In genomic region chr12:54421175-54421872, GRCh38 we compare ENCODE assay signal across 1 cellular context.
TF ChIP-seq lines count a peak whose summit lies in the region.

No MANE protein-coding gene starts in this region.

TF ChIP-seq in K562, 482 proteins besides CTCF, POLR2A, EP300 and RAD21 (continues in another document):
- no peak for TF ChIP-seq MCM3 (IDR thresholded peaks at IDR 0.05)
- TF ChIP-seq ETV1 (tag; conservative IDR thresholded peaks at IDR 0.05; ENCODE audit: low read depth) = no peak
- TF ChIP-seq RNF2 (IDR thresholded peaks at IDR 0.05) = no peak
- TF ChIP-seq NEUROD1 (IDR thresholded peaks at IDR 0.05; ENCODE audit: borderline replicate concordance, low read depth, low read length, partially characterized antibody) = no peak
- 0 out of 2 replicates have a peak, but pooled peaks have one; percentile 51 for TF ChIP-seq HDGF (IDR thresholded peaks at IDR 0.05)
- no peak for TF ChIP-seq ZNF445 (CRISPR knock-in tag; IDR thresholded peaks at IDR 0.05; ENCODE audit: low read depth)
- TF ChIP-seq RBM39 (optimal IDR thresholded peaks at IDR 0.05; ENCODE audit: low read depth, low read length) = no peak
- TF ChIP-seq SRF (CRISPR knock-in tag; IDR thresholded peaks at IDR 0.05) = peak in 1 of 2 experiments; percentile 54; a peak in 1 of 4 replicates
- peak in 1 of 2 experiments; percentile 26; a peak in 1 of 4 replicates for TF ChIP-seq HDAC1 (IDR thresholded peaks at IDR 0.05)
- TF ChIP-seq ZBTB33 (CRISPR knock-in tag; IDR thresholded peaks at IDR 0.05) = no peak
- no peak for TF ChIP-seq ZNF282 (CRISPR knock-in tag; IDR thresholded peaks at IDR 0.05)
- TF ChIP-seq ELK1 (CRISPR knock-in tag; IDR thresholded peaks at IDR 0.05) = no peak
- TF ChIP-seq THRA (IDR thresholded peaks at IDR 0.05) = no peak
- TF ChIP-seq CTBP1 (IDR thresholded peaks at IDR 0.05; ENCODE audit: borderline replicate concordance) = no peak
- TF ChIP-seq ZBTB26 (CRISPR knock-in tag; IDR thresholded peaks at IDR 0.05) = no peak
- no peak for TF ChIP-seq SNAPC5 (CRISPR knock-in tag; IDR thresholded peaks at IDR 0.05)
- TF ChIP-seq KDM1A (IDR thresholded peaks at IDR 0.05) = peak in 1 of 2 experiments; percentile 58; a peak in 2 of 4 replicates
- TF ChIP-seq NFE2 (IDR thresholded peaks at IDR 0.05; ENCODE audit: low read depth) = 0 out of 2 replicates have a peak, but pooled peaks have one; percentile 24
- TF ChIP-seq ZNF436 (CRISPR knock-in tag; IDR thresholded peaks at IDR 0.05) = no peak
- no peak for TF ChIP-seq HDAC2 (IDR thresholded peaks at IDR 0.05)
- TF ChIP-seq CCAR2 (IDR thresholded peaks at IDR 0.05; ENCODE audit: low read depth, low read length) = no peak
- no peak for TF ChIP-seq HDAC3 (IDR thresholded peaks at IDR 0.05; ENCODE audit: borderline replicate concordance, partially characterized antibody)
- no peak for TF ChIP-seq ZNF217 (CRISPR knock-in tag; IDR thresholded peaks at IDR 0.05)
- TF ChIP-seq BCL6 (CRISPR knock-in tag; IDR thresholded peaks at IDR 0.05) = no peak
- TF ChIP-seq SAFB2 (IDR thresholded peaks at IDR 0.05; ENCODE audit: borderline replicate concordance, low read depth, low read length, severe bottlenecking) = no peak
- peak; percentile 49; the same call in 1 of the 2 replicates for TF ChIP-seq SPI1 (IDR thresholded peaks at IDR 0.05; ENCODE audit: borderline replicate concordance, low read depth, low read length)
- no peak for TF ChIP-seq ZNF263 (CRISPR knock-in tag; IDR thresholded peaks at IDR 0.05; ENCODE audit: borderline replicate concordance)
- no peak for TF ChIP-seq CLOCK (CRISPR knock-in tag; IDR thresholded peaks at IDR 0.05; ENCODE audit: borderline replicate concordance)
- TF ChIP-seq RUNX1 (IDR thresholded peaks at IDR 0.05; ENCODE audit: low read depth) = no peak
- TF ChIP-seq HLTF (IDR thresholded peaks at IDR 0.05) = 0 out of 2 replicates have a peak, but pooled peaks have one; percentile 43
- no peak for TF ChIP-seq ZNF589 (CRISPR knock-in tag; IDR thresholded peaks at IDR 0.05; ENCODE audit: low read depth)
- no peak for TF ChIP-seq FOXK1 (CRISPR knock-in tag; IDR thresholded peaks at IDR 0.05; ENCODE audit: borderline replicate concordance)
- TF ChIP-seq ILK (tag; IDR thresholded peaks at IDR 0.05; ENCODE audit: borderline replicate concordance, low read depth) = no peak
- no peak for TF ChIP-seq MXI1 (IDR thresholded peaks at IDR 0.05; ENCODE audit: low read depth, low read length)
- no peak for TF ChIP-seq NFRKB (IDR thresholded peaks at IDR 0.05; ENCODE audit: low read depth)
- TF ChIP-seq PBX2 (CRISPR knock-in tag; IDR thresholded peaks at IDR 0.05; ENCODE audit: low read depth) = no peak
- no peak for TF ChIP-seq PBX2 (tag; conservative IDR thresholded peaks at IDR 0.05; ENCODE audit: low read depth)
- TF ChIP-seq ZNF12 (CRISPR knock-in tag; IDR thresholded peaks at IDR 0.05) = no peak
- TF ChIP-seq NR4A1 (CRISPR knock-in tag; IDR thresholded peaks at IDR 0.05) = no peak
- TF ChIP-seq NR4A1 (tag; IDR thresholded peaks at IDR 0.05) = no peak
- no peak for TF ChIP-seq RBM34 (IDR thresholded peaks at IDR 0.05; ENCODE audit: borderline replicate concordance, insufficient read depth, low read length)
- no peak for TF ChIP-seq ZNF407 (IDR thresholded peaks at IDR 0.05; ENCODE audit: low read depth)
- no peak for TF ChIP-seq ZNF655 (CRISPR knock-in tag; IDR thresholded peaks at IDR 0.05)
